In genomic region chr5:158013939-158014338, GRCh38 we compare ENCODE assay signal across 2 cellular contexts.
TF ChIP-seq lines count a peak whose summit lies in the region.

No MANE protein-coding gene starts in this region.

TF ChIP-seq in IMR-90, 13 proteins besides CTCF, POLR2A, EP300 and RAD21 (continued from another document):
- TF ChIP-seq USF2 (IDR thresholded peaks at IDR 0.05; ENCODE audit: low read depth, low read length): no peak
- no peak for TF ChIP-seq NFE2L2 (IDR thresholded peaks at IDR 0.05; ENCODE audit: low read depth, low read length)
- TF ChIP-seq MAFK (IDR thresholded peaks at IDR 0.05; ENCODE audit: low read depth, low read length): no peak
- TF ChIP-seq FOS (IDR thresholded peaks at IDR 0.05; ENCODE audit: low read depth, low read length): no peak
- TF ChIP-seq MAZ (IDR thresholded peaks at IDR 0.05; ENCODE audit: borderline replicate concordance, low read depth, low read length): no peak
- TF ChIP-seq CEBPB (IDR thresholded peaks at IDR 0.05; ENCODE audit: low read depth, low read length): no peak
- no peak for TF ChIP-seq RCOR1 (IDR thresholded peaks at IDR 0.05; ENCODE audit: insufficient replicate concordance, low read length)

TF ChIP-seq in liver, 16 proteins besides CTCF, POLR2A, EP300 and RAD21 (continued from another document):
- TF ChIP-seq REST (IDR thresholded peaks at IDR 0.05): no peak
- no peak for TF ChIP-seq FOXA2 (IDR thresholded peaks at IDR 0.05)
- TF ChIP-seq NR2F2 (IDR thresholded peaks at IDR 0.05): no peak
- TF ChIP-seq GABPA (IDR thresholded peaks at IDR 0.05 in 1 of 2, conservative IDR thresholded peaks at IDR 0.05 in 1 of 2): no peak
- no peak for TF ChIP-seq HNF4A (conservative IDR thresholded peaks at IDR 0.05)
- no peak for TF ChIP-seq JUND (IDR thresholded peaks at IDR 0.05)
- TF ChIP-seq SP1 (IDR thresholded peaks at IDR 0.05): no peak
- TF ChIP-seq EGR1 (IDR thresholded peaks at IDR 0.05; ENCODE audit: low read depth in 2 of 2): no peak
- no peak for TF ChIP-seq TAF1 (conservative IDR thresholded peaks at IDR 0.05)
- no peak for TF ChIP-seq RXRA (IDR thresholded peaks at IDR 0.05)
- no peak for TF ChIP-seq HNF4G (IDR thresholded peaks at IDR 0.05)
- no peak for TF ChIP-seq MAX (IDR thresholded peaks at IDR 0.05)
- no peak for TF ChIP-seq FOXA1 (IDR thresholded peaks at IDR 0.05)
- no peak for TF ChIP-seq ATF3 (IDR thresholded peaks at IDR 0.05)
- no peak for TF ChIP-seq YY1 (IDR thresholded peaks at IDR 0.05)
